ENCODE assay signal across 8 cellular contexts in the genomic region with DNA sequence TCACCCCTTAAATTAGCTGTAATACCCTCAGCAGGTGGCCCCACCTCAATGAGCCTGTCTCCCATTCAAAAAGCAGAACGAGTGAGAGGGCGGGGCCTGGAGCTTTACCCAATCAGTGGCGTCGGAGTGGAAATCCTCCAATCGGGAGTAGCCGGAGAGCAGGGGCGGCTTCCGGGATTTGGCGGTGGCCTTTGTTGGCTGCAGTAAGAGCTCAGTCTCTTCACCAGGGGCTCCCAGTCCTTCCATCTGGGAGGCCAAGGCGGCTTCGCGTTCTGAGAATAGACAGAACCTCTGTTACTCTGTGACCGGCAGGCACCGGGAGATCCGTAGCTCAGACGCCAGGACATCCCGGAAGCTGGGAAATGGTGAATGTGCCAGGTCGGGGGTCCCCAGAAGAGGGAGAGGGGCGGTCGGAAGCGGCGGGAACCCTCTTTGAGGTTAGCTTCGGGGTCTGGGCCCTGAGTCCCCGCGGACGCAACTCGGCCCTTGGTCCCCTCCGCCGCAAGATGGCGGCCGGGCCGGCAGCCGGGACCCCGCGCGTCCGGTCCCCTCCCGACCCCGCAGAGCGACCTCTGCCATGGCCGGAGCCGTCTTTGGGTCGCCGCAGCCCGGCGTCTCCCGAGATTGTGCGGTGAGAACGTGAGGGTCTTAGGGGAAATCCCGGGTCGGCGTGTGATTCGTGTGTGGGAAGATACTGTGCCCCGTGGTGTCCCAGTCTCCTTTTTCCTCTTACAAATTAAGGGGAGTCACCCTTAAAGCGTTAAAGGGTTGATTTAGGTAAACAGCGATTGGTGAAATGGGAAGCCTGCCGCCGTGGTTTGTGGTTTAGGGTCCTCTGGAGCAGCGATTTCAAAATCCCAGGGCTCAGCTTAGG.
DNase-seq lines count a peak whose midpoint lies in the region; ATAC-seq lines count a peak whose summit lies in the region.

No MANE protein-coding gene starts in this region.

- ATAC-seq in GM19328 (IDR thresholded peaks at IDR 0.05; ENCODE audit: unreplicated experiment) (peak; percentile 96), HG03469 (IDR thresholded peaks at IDR 0.05; ENCODE audit: unreplicated experiment) (peak; percentile 91), left lobe of liver (peak; percentile 95)

- DNase-seq in C1 segment of cervical spinal cord (lab: John Stamatoyannopoulos, UW) (peak; percentile 33 to 90 (median 85)), NCI-H526 (lab: John Stamatoyannopoulos, UW) (peak; percentile 91 to 97), left lobe of liver (ENCODE audit: low spot score) (peak; percentile 92)
- DNase-seq in activated CD4-positive, alpha-beta T cell treated with anti-CD3 and anti-CD28 coated beads, Interleukin-2, amount 50 U/mL, for 1 hour, result peak; percentile 91
- DNase-seq in stimulated activated CD4-positive, alpha-beta T cell treated with anti-CD3 and anti-CD28 coated beads, Interleukin-2, amount 100 ng/mL, for 24 hours, result peak; percentile 92 to 94

- H3K9me3 Mint-ChIP-seq in dendritic cell treated with granulocyte-macrophage colony-stimulating factor and Interleukin-4, amounts not matched to agents 40 ng/mL and 50 ng/mL, for 4 days, result peaks cover 46% of the 10 kb centered on the region

- peaks cover 50% of the 10 kb centered on the region for H3K36me3 Mint-ChIP-seq in dendritic cell treated with granulocyte-macrophage colony-stimulating factor and Interleukin-4, amounts not matched to agents 40 ng/mL and 50 ng/mL, for 4 days (ENCODE audit: low read depth)

- intact Hi-C loops in dendritic cell treated with granulocyte-macrophage colony-stimulating factor and Interleukin-4, amounts not matched to agents 40 ng/mL and 50 ng/mL, for 4 days (cut with micrococcal nuclease), result no loop called here

- H3K4me3 Mint-ChIP-seq in dendritic cell treated with granulocyte-macrophage colony-stimulating factor and Interleukin-4, amounts not matched to agents 40 ng/mL and 50 ng/mL, for 4 days, result peak overlapping the region; percentile 98

- peaks cover 25% of the 10 kb centered on the region for H3K4me1 Mint-ChIP-seq in dendritic cell treated with granulocyte-macrophage colony-stimulating factor and Interleukin-4, amounts not matched to agents 40 ng/mL and 50 ng/mL, for 4 days (ENCODE audit: low read depth)

- H3K27me3 Mint-ChIP-seq in dendritic cell treated with granulocyte-macrophage colony-stimulating factor and Interleukin-4, amounts not matched to agents 40 ng/mL and 50 ng/mL, for 4 days, result peaks cover 4% of the 10 kb centered on the region

- H3K27ac Mint-ChIP-seq in dendritic cell treated with granulocyte-macrophage colony-stimulating factor and Interleukin-4, amounts not matched to agents 40 ng/mL and 50 ng/mL, for 4 days, result peak overlapping the region; percentile 99

Comparison
In these comparisons a context has a peak if more than half of its experiments do, and no peak if none do; other contexts are left out.
1. Peak in every context shown above with its lines: DNase-seq and ATAC-seq.